In the genomic region with DNA sequence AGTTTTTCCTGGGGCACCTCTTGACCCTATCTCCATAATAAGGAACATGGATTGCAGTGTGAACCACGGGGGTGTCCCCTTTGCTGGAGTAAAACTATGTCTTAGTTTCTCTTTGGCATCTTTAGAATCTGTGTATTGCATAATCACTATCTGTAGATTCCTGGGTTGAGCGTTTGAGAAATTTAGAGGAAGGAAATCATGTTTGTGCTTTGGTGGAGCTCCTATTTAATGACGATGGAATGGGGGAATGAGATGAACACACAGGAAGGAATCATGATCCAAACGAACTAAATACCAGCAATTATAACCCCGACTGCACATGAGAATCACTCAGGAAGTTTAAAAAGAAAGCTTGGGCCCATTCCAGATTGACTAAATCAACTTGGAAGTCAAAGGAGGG, we compare ENCODE assay signal across 9 cellular contexts. TPM values are rescaled to one million over a fixed set of nuclear protein-coding genes. Genes with fewer than 3 reads are reported as not detected.
DNase-seq lines count a peak whose midpoint lies in the region; ATAC-seq and TF ChIP-seq lines count a peak whose summit lies in the region.
"Had no signal": no experiment of that assay in that cellular context is flagged by ENCODE, and none has a peak within 500 bp of the region (broad histone marks: within the 10 kb centered on the region; RNA-seq: fewer than 3 reads in every experiment).

No MANE protein-coding gene starts in this region.

- POLR2A ChIA-PET in Caco-2 (lab: Charles Lee): no interaction called here

- peaks cover 25% of the 10 kb centered on the region for H3K4me1 Mint-ChIP-seq in Caco-2 (ENCODE audit: low read depth, unreplicated experiment)
- peaks cover 51 to 62% of the 10 kb centered on the region in 2 donors for H3K4me1 Mint-ChIP-seq in effector memory CD8-positive, alpha-beta T cell (ENCODE audit: low read depth in 2 of 2)
- peaks cover 30% of the 10 kb centered on the region for H3K4me1 Mint-ChIP-seq in progenitor cell of endocrine pancreas (ENCODE audit: low read depth)

- H3K9me3 ChIP-seq in Caco-2: no peaks in the 10 kb centered on the region

- TF ChIP-seq CTCF in Caco-2 (IDR thresholded peaks at IDR 0.05; ENCODE audit: insufficient read depth in 1 of 2, low read depth in 1 of 2, low read length in 1 of 2, severe bottlenecking in 1 of 2, unreplicated experiment in 1 of 2) (no peak), progenitor cell of endocrine pancreas (IDR thresholded peaks at IDR 0.05; ENCODE audit: unreplicated experiment) (no peak)

- no peak overlapping the region for H3K4me3 ChIP-seq in Caco-2 (ENCODE audit: low read depth, low read length)

- no peaks in the 10 kb centered on the region for H3K27me3 Mint-ChIP-seq in Caco-2 (ENCODE audit: insufficient read depth, unreplicated experiment)
- no peaks in the 10 kb centered on the region for H3K27me3 Mint-ChIP-seq in effector memory CD8-positive, alpha-beta T cell
- H3K27me3 Mint-ChIP-seq in progenitor cell of endocrine pancreas: no peaks in the 10 kb centered on the region

- CTCF ChIA-PET in Caco-2 (lab: Charles Lee): interaction anchor here (0.6 kb wide), 1 partner anchor 14 kb away, joined by 3 read pairs; no protein-coding TSS in a partner anchor

- H3K27ac Mint-ChIP-seq in Caco-2 (ENCODE audit: unreplicated experiment) (peak overlapping the region; percentile 41), progenitor cell of endocrine pancreas (peak overlapping the region; percentile 21)
- peak overlapping the region; percentile 26 to 54 for H3K27ac Mint-ChIP-seq in effector memory CD8-positive, alpha-beta T cell

- BruUV-seq in Caco-2 (replicated peaks; lab: Mats Ljungman, UMichigan): no TSS peak

- H3K4me1 ChIP-seq in Caco-2: peaks cover 18% of the 10 kb centered on the region

- ATAC-seq in effector memory CD8-positive, alpha-beta T cell (replicated peaks): no peak
- no peak for ATAC-seq in HG03439 (IDR thresholded peaks at IDR 0.05; ENCODE audit: unreplicated experiment)
- ATAC-seq in GM21576 (IDR thresholded peaks at IDR 0.05; ENCODE audit: unreplicated experiment): no peak

- H3K9me3 Mint-ChIP-seq in Caco-2 (ENCODE audit: unreplicated experiment) (no peaks in the 10 kb centered on the region), progenitor cell of endocrine pancreas (ENCODE audit: low read depth) (no peaks in the 10 kb centered on the region)
- H3K9me3 Mint-ChIP-seq in effector memory CD8-positive, alpha-beta T cell: no peaks in the 10 kb centered on the region

- H3K27me3 ChIP-seq in Caco-2 (replicated peaks; ENCODE audit: control insufficient read depth, insufficient read depth, low read length): no peaks in the 10 kb centered on the region

- no peak for DNase-seq in Caco-2
- peak; percentile 49 to 78 for DNase-seq in NOMO-1 (lab: John Stamatoyannopoulos, UW; ENCODE audit: unreplicated experiment in 2 of 2)
- no peak for DNase-seq in effector memory CD8-positive, alpha-beta T cell
- DNase-seq in progenitor cell of endocrine pancreas (ENCODE audit: low spot score, unreplicated experiment): no peak
- DNase-seq in NCI-H82 (lab: John Stamatoyannopoulos, UW): no peak
- DNase-seq in NCI-H1417 treated with DMSO at 0.1 percent for 48 hours (lab: John Stamatoyannopoulos, UW): no peak
- DNase-seq: NCI-H748 treated with DMSO at 0.1 percent for 48 hours had no signal

- H3K4me3 Mint-ChIP-seq in Caco-2 (ENCODE audit: unreplicated experiment): peak overlapping the region; percentile 30
- H3K4me3 Mint-ChIP-seq in effector memory CD8-positive, alpha-beta T cell: peak overlapping the region in 1 of 2 donors; percentile 11
- peak overlapping the region; percentile 98 for H3K4me3 Mint-ChIP-seq in progenitor cell of endocrine pancreas (ENCODE audit: low read depth)

- H3K36me3 Mint-ChIP-seq in Caco-2 (ENCODE audit: insufficient read depth, unreplicated experiment) (peaks cover 48% of the 10 kb centered on the region), progenitor cell of endocrine pancreas (ENCODE audit: insufficient read depth) (peaks cover 15% of the 10 kb centered on the region)
- H3K36me3 Mint-ChIP-seq in effector memory CD8-positive, alpha-beta T cell (ENCODE audit: insufficient read depth): peaks cover 41% of the 10 kb centered on the region

- intact Hi-C loops in Caco-2 (cut with micrococcal nuclease; ENCODE audit: unreplicated experiment): no loop called here

- peaks cover 2% of the 10 kb centered on the region for H3K36me3 ChIP-seq in Caco-2 (ENCODE audit: control insufficient read depth, insufficient read depth, low read length)

RNA-seq across cellular contexts. Expression of gene MYG1, which starts 1.3 kb away (rescaled TPM):
- 56.3 and 59.8 TPM in 2 replicates for total RNA-seq in Caco-2 (2022)
- total RNA-seq in progenitor cell of endocrine pancreas: 58.9 and 60.7 TPM in 2 replicates

RNA-seq across cellular contexts. Expression of gene PFDN5, which starts 2.8 kb away (rescaled TPM):
- total RNA-seq in Caco-2 (2022): 251 and 264 TPM in 2 replicates
- total RNA-seq in progenitor cell of endocrine pancreas: 377 and 379 TPM in 2 replicates

RNA-seq across cellular contexts. Expression of gene AAAS, which starts 23.3 kb away (rescaled TPM):
- total RNA-seq in Caco-2 (2022): 63.8 and 67.2 TPM in 2 replicates
- total RNA-seq in progenitor cell of endocrine pancreas: 72.1 and 75.0 TPM in 2 replicates

RNA-seq across cellular contexts. Expression of gene ESPL1, which starts 30.1 kb away (rescaled TPM):
- total RNA-seq in Caco-2 (2022) (32.3 and 34.9 TPM in 2 replicates), progenitor cell of endocrine pancreas (24.3 and 27.1 TPM in 2 replicates)

RNA-seq across cellular contexts. Expression of gene SP7, which starts 38.0 kb away (rescaled TPM):
- total RNA-seq in Caco-2 (2022): not detected in 2 replicates
- total RNA-seq in progenitor cell of endocrine pancreas: 0.10 TPM in 1 of 2 replicates, not detected in the other

Comparison
In these comparisons a context has a peak if more than half of its experiments do, and no peak if none do; other contexts are left out.
1. DNase-seq: peak in NOMO-1 (2 of 2); none in Caco-2 (0 of 2), effector memory CD8-positive, alpha-beta T cell (0 of 3), progenitor cell of endocrine pancreas (single experiment), NCI-H82 (single experiment) and NCI-H1417 treated with DMSO at 0.1 percent for 48 hours (single experiment).
2. Peak in every context shown above with its lines, with median percentiles within 50 percentile points of each other: H3K27ac Mint-ChIP-seq.